Comparison of ENCODE assay signal across 1 cellular context in the genomic region with DNA sequence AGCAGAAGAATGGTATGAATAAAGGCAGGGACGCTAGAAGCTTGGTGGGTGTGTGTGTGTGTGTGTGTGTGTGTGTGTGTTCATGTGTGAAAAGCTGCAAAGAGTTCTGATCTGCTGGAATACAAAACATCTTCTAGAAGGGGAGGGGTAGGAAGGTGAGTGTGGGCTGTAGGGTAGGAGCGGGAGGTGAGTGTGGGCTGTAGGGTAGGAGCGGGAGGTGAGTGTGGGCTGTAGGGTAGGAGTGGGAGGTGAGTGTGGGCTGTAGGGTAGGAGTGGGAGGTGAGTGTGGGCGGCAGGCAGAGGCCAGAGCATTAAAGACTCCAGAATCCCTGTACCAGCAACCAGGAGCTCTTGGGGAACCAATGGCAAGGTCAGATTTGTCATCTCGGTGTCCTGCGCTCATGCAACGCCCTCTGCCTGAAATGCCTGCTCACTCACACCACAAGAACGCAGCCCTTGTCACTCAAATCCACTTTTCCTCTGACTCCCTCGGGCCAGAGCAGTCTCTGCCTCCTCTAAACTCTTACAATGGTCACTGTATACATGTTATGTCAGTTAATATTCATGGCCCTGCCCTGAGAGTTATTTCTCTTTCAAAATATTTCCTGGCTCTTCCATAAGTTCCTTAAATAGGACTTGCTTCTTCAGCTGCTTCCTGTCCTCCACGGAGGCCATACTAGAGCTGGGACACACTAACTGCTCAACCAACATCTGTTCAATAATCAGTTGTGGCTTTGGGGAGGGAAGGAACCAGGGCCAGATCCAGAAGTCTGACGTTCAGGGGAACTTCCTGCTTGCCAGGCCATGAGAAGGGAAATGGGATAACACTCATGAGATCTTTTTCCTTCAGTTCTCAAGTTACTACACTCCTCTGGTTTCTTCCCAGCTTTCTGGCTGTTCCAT.
TF ChIP-seq lines count a peak whose summit lies in the region.

No MANE protein-coding gene starts in this region.

TF ChIP-seq in HEK293, 187 proteins besides CTCF, POLR2A, EP300 and RAD21:
- TF ChIP-seq, protein P1, sequence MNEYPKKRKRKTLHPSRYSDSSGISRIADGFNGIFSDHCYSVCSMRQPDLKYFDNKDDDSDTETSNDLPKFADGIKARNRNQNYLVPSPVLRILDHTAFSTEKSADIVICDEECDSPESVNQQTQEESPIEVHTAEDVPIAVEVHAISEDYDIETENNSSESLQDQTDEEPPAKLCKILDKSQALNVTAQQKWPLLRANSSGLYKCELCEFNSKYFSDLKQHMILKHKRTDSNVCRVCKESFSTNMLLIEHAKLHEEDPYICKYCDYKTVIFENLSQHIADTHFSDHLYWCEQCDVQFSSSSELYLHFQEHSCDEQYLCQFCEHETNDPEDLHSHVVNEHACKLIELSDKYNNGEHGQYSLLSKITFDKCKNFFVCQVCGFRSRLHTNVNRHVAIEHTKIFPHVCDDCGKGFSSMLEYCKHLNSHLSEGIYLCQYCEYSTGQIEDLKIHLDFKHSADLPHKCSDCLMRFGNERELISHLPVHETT (tag by site-specific recombination; IDR thresholded peaks at IDR 0.05): no peak
- TF ChIP-seq, protein P2, sequence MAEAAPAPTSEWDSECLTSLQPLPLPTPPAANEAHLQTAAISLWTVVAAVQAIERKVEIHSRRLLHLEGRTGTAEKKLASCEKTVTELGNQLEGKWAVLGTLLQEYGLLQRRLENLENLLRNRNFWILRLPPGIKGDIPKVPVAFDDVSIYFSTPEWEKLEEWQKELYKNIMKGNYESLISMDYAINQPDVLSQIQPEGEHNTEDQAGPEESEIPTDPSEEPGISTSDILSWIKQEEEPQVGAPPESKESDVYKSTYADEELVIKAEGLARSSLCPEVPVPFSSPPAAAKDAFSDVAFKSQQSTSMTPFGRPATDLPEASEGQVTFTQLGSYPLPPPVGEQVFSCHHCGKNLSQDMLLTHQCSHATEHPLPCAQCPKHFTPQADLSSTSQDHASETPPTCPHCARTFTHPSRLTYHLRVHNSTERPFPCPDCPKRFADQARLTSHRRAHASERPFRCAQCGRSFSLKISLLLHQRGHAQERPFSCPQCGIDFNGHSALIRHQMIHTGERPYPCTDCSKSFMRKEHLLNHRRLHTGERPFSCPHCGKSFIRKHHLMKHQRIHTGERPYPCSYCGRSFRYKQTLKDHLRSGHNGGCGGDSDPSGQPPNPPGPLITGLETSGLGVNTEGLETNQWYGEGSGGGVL (tag by site-specific recombination; IDR thresholded peaks at IDR 0.05): no peak
- TF ChIP-seq EGR2 (tag by site-specific recombination; IDR thresholded peaks at IDR 0.05; ENCODE audit: low read depth): peak; percentile 98
- TF ChIP-seq ZFP3 (tag by site-specific recombination; IDR thresholded peaks at IDR 0.05; ENCODE audit: low read depth): no peak
- no peak for TF ChIP-seq ZNF362 (tag by site-specific recombination; IDR thresholded peaks at IDR 0.05)
- no peak for TF ChIP-seq ZNF2 (tag by site-specific recombination; IDR thresholded peaks at IDR 0.05)
- no peak for TF ChIP-seq ZNF837 (tag by site-specific recombination; IDR thresholded peaks at IDR 0.05)
- TF ChIP-seq ZNF433 (tag by site-specific recombination; IDR thresholded peaks at IDR 0.05; ENCODE audit: low read depth): no peak
- no peak for TF ChIP-seq ZNF146 (tag by site-specific recombination; IDR thresholded peaks at IDR 0.05)
- no peak for TF ChIP-seq ZNF544 (tag by site-specific recombination; IDR thresholded peaks at IDR 0.05)
- peak; percentile 98 for TF ChIP-seq ZFHX2 (tag by site-specific recombination; conservative IDR thresholded peaks at IDR 0.05)
- TF ChIP-seq SALL2 (tag by site-specific recombination; IDR thresholded peaks at IDR 0.05; ENCODE audit: borderline replicate concordance): no peak
- no peak for TF ChIP-seq ZEB2 (tag by site-specific recombination; IDR thresholded peaks at IDR 0.05)
- TF ChIP-seq ZNF514 (tag by site-specific recombination; IDR thresholded peaks at IDR 0.05): no peak
- no peak for TF ChIP-seq ZNF16 (tag by site-specific recombination; IDR thresholded peaks at IDR 0.05; ENCODE audit: low read depth)
- no peak for TF ChIP-seq ZNF626 (tag by site-specific recombination; IDR thresholded peaks at IDR 0.05)
